In the genomic region with DNA sequence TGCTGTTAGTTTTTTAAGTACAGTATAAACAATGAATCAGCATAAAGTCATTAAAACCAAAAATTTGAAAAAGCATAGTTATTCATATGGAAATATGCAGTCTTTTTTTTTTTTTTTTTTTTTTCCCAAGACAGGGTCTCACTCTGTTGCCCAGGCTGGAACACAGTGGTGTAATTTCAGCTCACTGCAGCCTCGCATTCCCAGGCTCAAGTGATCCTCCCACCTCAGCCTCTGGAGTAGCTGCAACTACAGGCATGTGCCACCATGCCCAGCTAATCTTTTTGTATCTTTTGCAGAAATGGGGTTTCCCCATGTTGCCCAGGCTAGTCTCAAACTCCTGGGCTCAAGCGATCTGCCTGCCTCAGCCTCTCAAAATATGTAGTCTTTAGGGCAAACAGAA, we compare ENCODE assay signal across 22 cellular contexts.
"Had no signal": no experiment of that assay in that cellular context is flagged by ENCODE, and none has a peak within 500 bp of the region (broad histone marks: within the 10 kb centered on the region; RNA-seq: fewer than 3 reads in every experiment).

No MANE protein-coding gene starts in this region.

- ATAC-seq: activated naive CD4-positive, alpha-beta T cell treated with anti-CD3 and anti-CD28 coated beads, Interleukin-2, amount 50 U/mL, for 72 hours; activated naive CD8-positive, alpha-beta T cell treated with anti-CD3 and anti-CD28 coated beads, Interleukin-2, amount 50 U/mL, for 24 hours; activated T-cell treated with anti-CD3 and anti-CD28 coated beads, Interleukin-2, amount 50 U/mL, for 4 hours; PC-3 had no signal

- H3K4me3 Mint-ChIP-seq: activated B cell treated with CpG ODN at 0.5 μM for 24 hours; activated CD4-positive, alpha-beta T cell treated with anti-CD3 and anti-CD28 coated beads, Interleukin-2, amount 10 ng/mL, durations not matched to agents 24 days and 14 days; activated naive CD8-positive, alpha-beta T cell treated with anti-CD3 and anti-CD28 coated beads, Interleukin-2, amount 50 U/mL, for 24 hours; activated T-cell treated with anti-CD3 and anti-CD28 coated beads, Interleukin-2, amount 50 U/mL, for 4 hours; brain; T-helper 1 cell treated with Interleukin-12 subunit alpha and Interleukin-12 subunit beta and Interleukin-4 antibody, amounts not matched to agents 30 μg/mL and 1 μg/mL, for 36 hours had no signal

- H3K9me3 Mint-ChIP-seq: activated CD4-positive, alpha-beta T cell treated with anti-CD3 and anti-CD28 coated beads, Interleukin-2, amount 10 ng/mL, durations not matched to agents 24 days and 14 days; activated naive CD8-positive, alpha-beta T cell treated with anti-CD3 and anti-CD28 coated beads, Interleukin-2, amount 50 U/mL, for 24 hours; brain; T-helper 1 cell treated with Interleukin-12 subunit alpha and Interleukin-12 subunit beta and Interleukin-4 antibody, amounts not matched to agents 30 μg/mL and 1 μg/mL, for 36 hours had no signal

- H3K36me3 Mint-ChIP-seq: brain had no signal

- H3K4me1 Mint-ChIP-seq: activated B cell treated with CpG ODN at 0.5 μM for 24 hours; activated CD4-positive, alpha-beta T cell treated with anti-CD3 and anti-CD28 coated beads, Interleukin-2, amount 10 ng/mL, durations not matched to agents 24 days and 14 days; activated naive CD8-positive, alpha-beta T cell treated with anti-CD3 and anti-CD28 coated beads, Interleukin-2, amount 50 U/mL, for 24 hours had no signal

- H3K27me3 Mint-ChIP-seq: activated B cell treated with CpG ODN at 0.5 μM for 24 hours; activated CD4-positive, alpha-beta T cell treated with anti-CD3 and anti-CD28 coated beads, Interleukin-2, amount 10 ng/mL, durations not matched to agents 24 days and 14 days; activated naive CD8-positive, alpha-beta T cell treated with anti-CD3 and anti-CD28 coated beads, Interleukin-2, amount 50 U/mL, for 24 hours; brain had no signal

- H3K27ac Mint-ChIP-seq: activated B cell treated with CpG ODN at 0.5 μM for 24 hours; activated CD4-positive, alpha-beta T cell treated with anti-CD3 and anti-CD28 coated beads, Interleukin-2, amount 10 ng/mL, durations not matched to agents 24 days and 14 days; activated naive CD4-positive, alpha-beta T cell treated with anti-CD3 and anti-CD28 coated beads, Interleukin-2, amount 50 U/mL, for 72 hours; activated naive CD8-positive, alpha-beta T cell treated with anti-CD3 and anti-CD28 coated beads, Interleukin-2, amount 50 U/mL, for 24 hours; T-helper 1 cell treated with Interleukin-12 subunit alpha and Interleukin-12 subunit beta and Interleukin-4 antibody, amounts not matched to agents 30 μg/mL and 1 μg/mL, for 36 hours had no signal

- DNase-seq: activated B cell treated with CpG ODN at 0.5 μM for 24 hours; activated CD4-positive, alpha-beta T cell treated with anti-CD3 and anti-CD28 coated beads for 1 hour; activated CD4-positive, alpha-beta T cell treated with anti-CD3 and anti-CD28 coated beads, Interleukin-2, amount 10 ng/mL, durations not matched to agents 24 days and 14 days; activated CD4-positive, alpha-beta T cell treated with anti-CD3 and anti-CD28 coated beads, Interleukin-2, amount 50 U/mL, for 48 hours; activated effector memory CD4-positive, alpha-beta T cell treated with anti-CD3 and anti-CD28 coated beads, Interleukin-2, amount 50 U/mL, for 16 hours; activated naive CD4-positive, alpha-beta T cell treated with Interleukin-2 at 50 U/mL for 16 hours; activated naive CD8-positive, alpha-beta T cell treated with anti-CD3 and anti-CD28 coated beads, Interleukin-2, amount 50 U/mL, for 24 hours; activated T-cell treated with anti-CD3 and anti-CD28 coated beads, Interleukin-2, amount 50 U/mL, for 4 hours; amniotic stem cell; cerebellar nuclear complex; MM.1S; NCI-H1105 treated with DMSO at 0.1 percent for 48 hours; NCI-H1436 treated with DMSO at 0.1 percent for 48 hours; NCI-H187; NCI-H2081; NCI-H446; NCI-H524; PC-3; SHP77 treated with DMSO at 0.1 percent for 48 hours had no signal
